In the genomic region with DNA sequence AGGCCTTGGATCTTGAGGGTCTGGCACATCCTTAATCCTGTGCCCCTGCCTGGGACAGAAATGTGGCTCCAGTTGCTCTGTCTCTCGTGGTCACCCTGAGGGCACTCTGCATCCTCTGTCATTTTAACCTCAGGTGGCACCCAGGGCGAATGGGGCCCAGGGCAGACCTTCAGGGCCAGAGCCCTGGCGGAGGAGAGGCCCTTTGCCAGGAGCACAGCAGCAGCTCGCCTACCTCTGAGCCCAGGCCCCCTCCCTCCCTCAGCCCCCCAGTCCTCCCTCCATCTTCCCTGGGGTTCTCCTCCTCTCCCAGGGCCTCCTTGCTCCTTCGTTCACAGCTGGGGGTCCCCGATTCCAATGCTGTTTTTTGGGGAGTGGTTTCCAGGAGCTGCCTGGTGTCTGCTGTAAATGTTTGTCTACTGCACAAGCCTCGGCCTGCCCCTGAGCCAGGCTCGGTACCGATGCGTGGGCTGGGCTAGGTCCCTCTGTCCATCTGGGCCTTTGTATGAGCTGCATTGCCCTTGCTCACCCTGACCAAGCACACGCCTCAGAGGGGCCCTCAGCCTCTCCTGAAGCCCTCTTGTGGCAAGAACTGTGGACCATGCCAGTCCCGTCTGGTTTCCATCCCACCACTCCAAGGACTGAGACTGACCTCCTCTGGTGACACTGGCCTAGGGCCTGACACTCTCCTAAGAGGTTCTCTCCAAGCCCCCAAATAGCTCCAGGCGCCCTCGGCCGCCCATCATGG, we compare ENCODE assay signal across 1 cellular context.
TF ChIP-seq lines count a peak whose summit lies in the region.

No MANE protein-coding gene starts in this region.

TF ChIP-seq in GM23338, 12 proteins besides CTCF, POLR2A, EP300 and RAD21:
- TF ChIP-seq, protein P1, sequence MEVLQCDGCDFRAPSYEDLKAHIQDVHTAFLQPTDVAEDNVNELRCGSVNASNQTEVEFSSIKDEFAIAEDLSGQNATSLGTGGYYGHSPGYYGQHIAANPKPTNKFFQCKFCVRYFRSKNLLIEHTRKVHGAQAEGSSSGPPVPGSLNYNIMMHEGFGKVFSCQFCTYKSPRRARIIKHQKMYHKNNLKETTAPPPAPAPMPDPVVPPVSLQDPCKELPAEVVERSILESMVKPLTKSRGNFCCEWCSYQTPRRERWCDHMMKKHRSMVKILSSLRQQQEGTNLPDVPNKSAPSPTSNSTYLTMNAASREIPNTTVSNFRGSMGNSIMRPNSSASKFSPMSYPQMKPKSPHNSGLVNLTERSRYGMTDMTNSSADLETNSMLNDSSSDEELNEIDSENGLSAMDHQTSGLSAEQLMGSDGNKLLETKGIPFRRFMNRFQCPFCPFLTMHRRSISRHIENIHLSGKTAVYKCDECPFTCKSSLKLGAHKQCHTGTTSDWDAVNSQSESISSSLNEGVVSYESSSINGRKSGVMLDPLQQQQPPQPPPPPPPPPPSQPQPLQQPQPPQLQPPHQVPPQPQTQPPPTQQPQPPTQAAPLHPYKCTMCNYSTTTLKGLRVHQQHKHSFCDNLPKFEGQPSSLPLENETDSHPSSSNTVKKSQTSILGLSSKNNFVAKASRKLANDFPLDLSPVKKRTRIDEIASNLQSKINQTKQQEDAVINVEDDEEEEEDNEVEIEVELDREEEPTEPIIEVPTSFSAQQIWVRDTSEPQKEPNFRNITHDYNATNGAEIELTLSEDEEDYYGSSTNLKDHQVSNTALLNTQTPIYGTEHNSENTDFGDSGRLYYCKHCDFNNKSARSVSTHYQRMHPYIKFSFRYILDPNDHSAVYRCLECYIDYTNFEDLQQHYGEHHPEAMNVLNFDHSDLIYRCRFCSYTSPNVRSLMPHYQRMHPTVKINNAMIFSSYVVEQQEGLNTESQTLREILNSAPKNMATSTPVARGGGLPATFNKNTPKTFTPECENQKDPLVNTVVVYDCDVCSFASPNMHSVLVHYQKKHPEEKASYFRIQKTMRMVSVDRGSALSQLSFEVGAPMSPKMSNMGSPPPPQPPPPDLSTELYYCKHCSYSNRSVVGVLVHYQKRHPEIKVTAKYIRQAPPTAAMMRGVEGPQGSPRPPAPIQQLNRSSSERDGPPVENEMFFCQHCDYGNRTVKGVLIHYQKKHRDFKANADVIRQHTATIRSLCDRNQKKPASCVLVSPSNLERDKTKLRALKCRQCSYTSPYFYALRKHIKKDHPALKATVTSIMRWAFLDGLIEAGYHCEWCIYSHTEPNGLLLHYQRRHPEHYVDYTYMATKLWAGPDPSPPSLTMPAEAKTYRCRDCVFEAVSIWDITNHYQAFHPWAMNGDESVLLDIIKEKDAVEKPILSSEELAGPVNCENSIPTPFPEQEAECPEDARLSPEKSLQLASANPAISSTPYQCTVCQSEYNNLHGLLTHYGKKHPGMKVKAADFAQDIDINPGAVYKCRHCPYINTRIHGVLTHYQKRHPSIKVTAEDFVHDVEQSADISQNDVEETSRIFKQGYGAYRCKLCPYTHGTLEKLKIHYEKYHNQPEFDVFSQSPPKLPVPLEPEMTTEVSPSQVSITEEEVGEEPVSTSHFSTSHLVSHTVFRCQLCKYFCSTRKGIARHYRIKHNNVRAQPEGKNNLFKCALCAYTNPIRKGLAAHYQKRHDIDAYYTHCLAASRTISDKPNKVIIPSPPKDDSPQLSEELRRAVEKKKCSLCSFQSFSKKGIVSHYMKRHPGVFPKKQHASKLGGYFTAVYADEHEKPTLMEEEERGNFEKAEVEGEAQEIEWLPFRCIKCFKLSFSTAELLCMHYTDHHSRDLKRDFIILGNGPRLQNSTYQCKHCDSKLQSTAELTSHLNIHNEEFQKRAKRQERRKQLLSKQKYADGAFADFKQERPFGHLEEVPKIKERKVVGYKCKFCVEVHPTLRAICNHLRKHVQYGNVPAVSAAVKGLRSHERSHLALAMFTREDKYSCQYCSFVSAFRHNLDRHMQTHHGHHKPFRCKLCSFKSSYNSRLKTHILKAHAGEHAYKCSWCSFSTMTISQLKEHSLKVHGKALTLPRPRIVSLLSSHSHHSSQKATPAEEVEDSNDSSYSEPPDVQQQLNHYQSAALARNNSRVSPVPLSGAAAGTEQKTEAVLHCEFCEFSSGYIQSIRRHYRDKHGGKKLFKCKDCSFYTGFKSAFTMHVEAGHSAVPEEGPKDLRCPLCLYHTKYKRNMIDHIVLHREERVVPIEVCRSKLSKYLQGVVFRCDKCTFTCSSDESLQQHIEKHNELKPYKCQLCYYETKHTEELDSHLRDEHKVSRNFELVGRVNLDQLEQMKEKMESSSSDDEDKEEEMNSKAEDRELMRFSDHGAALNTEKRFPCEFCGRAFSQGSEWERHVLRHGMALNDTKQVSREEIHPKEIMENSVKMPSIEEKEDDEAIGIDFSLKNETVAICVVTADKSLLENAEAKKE (CRISPR knock-in tag; IDR thresholded peaks at IDR 0.05), result no peak
- TF ChIP-seq ZNF114 (CRISPR knock-in tag; IDR thresholded peaks at IDR 0.05) (no peak), JUNB (IDR thresholded peaks at IDR 0.05; ENCODE audit: unreplicated experiment) (no peak), ZNF331 (CRISPR knock-in tag; IDR thresholded peaks at IDR 0.05; ENCODE audit: low read depth) (no peak), NANOG (IDR thresholded peaks at IDR 0.05; ENCODE audit: borderline replicate concordance) (no peak), EZH2phosphoT487 (IDR thresholded peaks at IDR 0.05; ENCODE audit: unreplicated experiment) (no peak), POLR2AphosphoS5 (IDR thresholded peaks at IDR 0.05; ENCODE audit: low read depth) (no peak), EZH2 (IDR thresholded peaks at IDR 0.05; ENCODE audit: low read depth, unreplicated experiment) (no peak), STAT1 (IDR thresholded peaks at IDR 0.05; ENCODE audit: unreplicated experiment) (no peak), CREB1 (CRISPR knock-in tag; IDR thresholded peaks at IDR 0.05; ENCODE audit: low read depth) (no peak)
- TF ChIP-seq, protein P2, sequence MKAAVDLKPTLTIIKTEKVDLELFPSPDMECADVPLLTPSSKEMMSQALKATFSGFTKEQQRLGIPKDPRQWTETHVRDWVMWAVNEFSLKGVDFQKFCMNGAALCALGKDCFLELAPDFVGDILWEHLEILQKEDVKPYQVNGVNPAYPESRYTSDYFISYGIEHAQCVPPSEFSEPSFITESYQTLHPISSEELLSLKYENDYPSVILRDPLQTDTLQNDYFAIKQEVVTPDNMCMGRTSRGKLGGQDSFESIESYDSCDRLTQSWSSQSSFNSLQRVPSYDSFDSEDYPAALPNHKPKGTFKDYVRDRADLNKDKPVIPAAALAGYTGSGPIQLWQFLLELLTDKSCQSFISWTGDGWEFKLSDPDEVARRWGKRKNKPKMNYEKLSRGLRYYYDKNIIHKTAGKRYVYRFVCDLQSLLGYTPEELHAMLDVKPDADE (IDR thresholded peaks at IDR 0.05), result no peak
- TF ChIP-seq, protein P3, sequence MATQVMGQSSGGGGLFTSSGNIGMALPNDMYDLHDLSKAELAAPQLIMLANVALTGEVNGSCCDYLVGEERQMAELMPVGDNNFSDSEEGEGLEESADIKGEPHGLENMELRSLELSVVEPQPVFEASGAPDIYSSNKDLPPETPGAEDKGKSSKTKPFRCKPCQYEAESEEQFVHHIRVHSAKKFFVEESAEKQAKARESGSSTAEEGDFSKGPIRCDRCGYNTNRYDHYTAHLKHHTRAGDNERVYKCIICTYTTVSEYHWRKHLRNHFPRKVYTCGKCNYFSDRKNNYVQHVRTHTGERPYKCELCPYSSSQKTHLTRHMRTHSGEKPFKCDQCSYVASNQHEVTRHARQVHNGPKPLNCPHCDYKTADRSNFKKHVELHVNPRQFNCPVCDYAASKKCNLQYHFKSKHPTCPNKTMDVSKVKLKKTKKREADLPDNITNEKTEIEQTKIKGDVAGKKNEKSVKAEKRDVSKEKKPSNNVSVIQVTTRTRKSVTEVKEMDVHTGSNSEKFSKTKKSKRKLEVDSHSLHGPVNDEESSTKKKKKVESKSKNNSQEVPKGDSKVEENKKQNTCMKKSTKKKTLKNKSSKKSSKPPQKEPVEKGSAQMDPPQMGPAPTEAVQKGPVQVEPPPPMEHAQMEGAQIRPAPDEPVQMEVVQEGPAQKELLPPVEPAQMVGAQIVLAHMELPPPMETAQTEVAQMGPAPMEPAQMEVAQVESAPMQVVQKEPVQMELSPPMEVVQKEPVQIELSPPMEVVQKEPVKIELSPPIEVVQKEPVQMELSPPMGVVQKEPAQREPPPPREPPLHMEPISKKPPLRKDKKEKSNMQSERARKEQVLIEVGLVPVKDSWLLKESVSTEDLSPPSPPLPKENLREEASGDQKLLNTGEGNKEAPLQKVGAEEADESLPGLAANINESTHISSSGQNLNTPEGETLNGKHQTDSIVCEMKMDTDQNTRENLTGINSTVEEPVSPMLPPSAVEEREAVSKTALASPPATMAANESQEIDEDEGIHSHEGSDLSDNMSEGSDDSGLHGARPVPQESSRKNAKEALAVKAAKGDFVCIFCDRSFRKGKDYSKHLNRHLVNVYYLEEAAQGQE (IDR thresholded peaks at IDR 0.05; ENCODE audit: unreplicated experiment), result no peak
